ENCODE assay signal across 10 cellular contexts in genomic region chr21:35217504-35218060, GRCh38.
DNase-seq lines count a peak whose midpoint lies in the region; ATAC-seq, FAIRE-seq and TF ChIP-seq lines count a peak whose summit lies in the region.
"Had no signal": no experiment of that assay in that cellular context is flagged by ENCODE, and none has a peak within 500 bp of the region (broad histone marks: within the 10 kb centered on the region; RNA-seq: fewer than 3 reads in every experiment).

No MANE protein-coding gene starts in this region.

- H3K36me3 ChIP-seq in BJ (ENCODE audit: control insufficient read depth, insufficient read depth, low read length) (no peaks in the 10 kb centered on the region), keratinocyte (ENCODE audit: control insufficient read depth in 2 of 2, extremely low read depth in 1 of 2, insufficient read depth in 2 of 2, low read length in 2 of 2) (no peaks in the 10 kb centered on the region), WERI-Rb-1 (no peaks in the 10 kb centered on the region)

- H3K9ac ChIP-seq in keratinocyte (ENCODE audit: control insufficient read depth, extremely low read depth, insufficient read depth, low read length) = peak overlapping the region; percentile 54

- H3K4me3 Mint-ChIP-seq in activated T-helper 1 cell treated with anti-CD3 and anti-CD28 coated beads, Interleukin-12 subunit alpha, Interleukin-12 subunit beta, Interleukin-2, Interleukin-4 antibody, amounts not matched to agents 30 ng/mL and 10 ng/mL and 1 ng/mL, durations not matched to agents 14 hours and 24 hours and 36 hours = no peak overlapping the region
- H3K4me3 Mint-ChIP-seq: central memory CD8-positive, alpha-beta T cell had no signal

- H3K4me2 ChIP-seq in keratinocyte (ENCODE audit: control insufficient read depth, extremely low read depth, insufficient read depth, low read depth, low read length) = peak overlapping the region; percentile 27

- H3K4me1 ChIP-seq in keratinocyte (ENCODE audit: control insufficient read depth, extremely low read depth, insufficient read depth, low read length) = peaks cover 31% of the 10 kb centered on the region

- H3K9me3 ChIP-seq in keratinocyte (ENCODE audit: control insufficient read depth, low read depth, low read length) = no peaks in the 10 kb centered on the region
- peaks cover 3% of the 10 kb centered on the region for H3K9me3 ChIP-seq in WERI-Rb-1 (ENCODE audit: severe bottlenecking)
- H3K9me3 ChIP-seq: mucosa of descending colon had no signal

- H3K9me1 ChIP-seq in keratinocyte (ENCODE audit: control insufficient read depth, extremely low read depth, insufficient read depth, low read length) = no peaks in the 10 kb centered on the region

- CTCF ChIA-PET in BJ (lab: Yijun Ruan, JAX) = interaction anchor here (0.6 to 1.4 kb wide), 3 partner anchors 10 to 289 kb away, joined by 3 to 5 read pairs (median 4); no protein-coding TSS in a partner anchor

- TF ChIP-seq CTCF in BJ (IDR thresholded peaks at IDR 0.05; ENCODE audit: insufficient read depth, low read depth, low read length) (no peak), keratinocyte (optimal IDR thresholded peaks at IDR 0.05 in 1 of 3, IDR thresholded peaks at IDR 0.05 in 1 of 3, conservative IDR thresholded peaks at IDR 0.05 in 1 of 3; ENCODE audit: extremely low read depth in 1 of 3, insufficient read depth in 2 of 3, low read length in 3 of 3) (no peak), WERI-Rb-1 (IDR thresholded peaks at IDR 0.05; ENCODE audit: low read depth, low read length) (no peak)

- POLR2A ChIA-PET in BJ (lab: Charles Lee) = interaction anchor here (0.6 kb wide), 1 partner anchor 231 kb away, joined by 3 read pairs; no protein-coding TSS in a partner anchor

- H3K27ac ChIP-seq in keratinocyte (ENCODE audit: control insufficient read depth, insufficient read depth, low read length) (peak overlapping the region; percentile 89), WERI-Rb-1 (no peak overlapping the region)

- ATAC-seq in GM18517 (IDR thresholded peaks at IDR 0.05; ENCODE audit: unreplicated experiment) = no peak
- ATAC-seq: mucosa of descending colon had no signal

- DNase-seq in BJ (ENCODE audit: low read depth) (peak; percentile 89), HPDE6-E6E7 (ENCODE audit: extremely low spot score) (peak; percentile 91), keratinocyte (ENCODE audit: low read depth, low spot score) (peak; percentile 100), COLO829 (ENCODE audit: low spot score) (no peak), globus pallidus (ENCODE audit: low spot score) (no peak), WERI-Rb-1 (no peak)
- DNase-seq in activated T-helper 1 cell treated with anti-CD3 and anti-CD28 coated beads, Interleukin-12 subunit alpha, Interleukin-12 subunit beta, Interleukin-2, Interleukin-4 antibody, amounts not matched to agents 30 ng/mL and 10 ng/mL and 1 ng/mL, durations not matched to agents 14 hours and 24 hours and 36 hours (ENCODE audit: low spot score) = no peak
- DNase-seq: mucosa of descending colon had no signal

- H3K27me3 Mint-ChIP-seq in activated T-helper 1 cell treated with anti-CD3 and anti-CD28 coated beads, Interleukin-12 subunit alpha, Interleukin-12 subunit beta, Interleukin-2, Interleukin-4 antibody, amounts not matched to agents 30 ng/mL and 10 ng/mL and 1 ng/mL, durations not matched to agents 14 hours and 24 hours and 36 hours (ENCODE audit: insufficient read depth) = peaks cover 5% of the 10 kb centered on the region
- H3K27me3 Mint-ChIP-seq: central memory CD8-positive, alpha-beta T cell had no signal

- H3K4me1 Mint-ChIP-seq in activated T-helper 1 cell treated with anti-CD3 and anti-CD28 coated beads, Interleukin-12 subunit alpha, Interleukin-12 subunit beta, Interleukin-2, Interleukin-4 antibody, amounts not matched to agents 30 ng/mL and 10 ng/mL and 1 ng/mL, durations not matched to agents 14 hours and 24 hours and 36 hours (ENCODE audit: low read depth) = peaks cover 33% of the 10 kb centered on the region

- intact Hi-C loops in activated T-helper 1 cell treated with anti-CD3 and anti-CD28 coated beads, Interleukin-12 subunit alpha, Interleukin-12 subunit beta, Interleukin-2, Interleukin-4 antibody, amounts not matched to agents 30 ng/mL and 10 ng/mL and 1 ng/mL, durations not matched to agents 14 hours and 24 hours and 36 hours (cut with micrococcal nuclease) = loop anchor here (2.0 to 5.0 kb wide), 2 partner anchors 19 to 40 kb away; no protein-coding TSS in a partner anchor

- peaks cover 19% of the 10 kb centered on the region for H3K9me3 Mint-ChIP-seq in activated T-helper 1 cell treated with anti-CD3 and anti-CD28 coated beads, Interleukin-12 subunit alpha, Interleukin-12 subunit beta, Interleukin-2, Interleukin-4 antibody, amounts not matched to agents 30 ng/mL and 10 ng/mL and 1 ng/mL, durations not matched to agents 14 hours and 24 hours and 36 hours
- H3K9me3 Mint-ChIP-seq: central memory CD8-positive, alpha-beta T cell had no signal

- FAIRE-seq in keratinocyte (lab: Jason Lieb, UNC) = peak; percentile 98

- peaks cover 1% of the 10 kb centered on the region for H3K36me3 Mint-ChIP-seq in activated T-helper 1 cell treated with anti-CD3 and anti-CD28 coated beads, Interleukin-12 subunit alpha, Interleukin-12 subunit beta, Interleukin-2, Interleukin-4 antibody, amounts not matched to agents 30 ng/mL and 10 ng/mL and 1 ng/mL, durations not matched to agents 14 hours and 24 hours and 36 hours (ENCODE audit: low read depth)

- H3K27ac Mint-ChIP-seq in activated T-helper 1 cell treated with anti-CD3 and anti-CD28 coated beads, Interleukin-12 subunit alpha, Interleukin-12 subunit beta, Interleukin-2, Interleukin-4 antibody, amounts not matched to agents 30 ng/mL and 10 ng/mL and 1 ng/mL, durations not matched to agents 14 hours and 24 hours and 36 hours = peak overlapping the region; percentile 56

- H3K79me2 ChIP-seq in keratinocyte (ENCODE audit: control insufficient read depth, insufficient read depth, low read length) = no peaks in the 10 kb centered on the region

- H4K20me1 ChIP-seq in keratinocyte (ENCODE audit: control insufficient read depth, extremely low read depth, insufficient read depth, low read length) = no peaks in the 10 kb centered on the region

- H2AFZ ChIP-seq in keratinocyte (ENCODE audit: control insufficient read depth, low read length) = no peak overlapping the region

- H3K4me3 ChIP-seq in BJ (ENCODE audit: low read depth, low read length) = no peak overlapping the region
- H3K4me3 ChIP-seq in keratinocyte (ENCODE audit: control insufficient read depth in 2 of 3, extremely low read depth in 1 of 3, insufficient read depth in 2 of 3, low read depth in 1 of 3, low read length in 3 of 3) = no peak overlapping the region
- H3K4me3 ChIP-seq in WERI-Rb-1 (ENCODE audit: low read depth, low read length) = no peak overlapping the region
- H3K4me3 ChIP-seq: mucosa of descending colon had no signal

- no peaks in the 10 kb centered on the region for H3K27me3 ChIP-seq in BJ (ENCODE audit: control insufficient read depth, insufficient read depth, low read length)
- H3K27me3 ChIP-seq in keratinocyte (ENCODE audit: control insufficient read depth, extremely low read depth, insufficient read depth, low read length) = no peaks in the 10 kb centered on the region
- peaks cover 86% of the 10 kb centered on the region for H3K27me3 ChIP-seq in WERI-Rb-1 (ENCODE audit: insufficient read depth, low read depth, severe bottlenecking)

- dilution Hi-C loops in keratinocyte (cut with MboI; ENCODE audit: extremely low pct_ligation_motif_present, low sequenced_read_pairs) = no loop called here

Comparison
In these comparisons a context has a peak if more than half of its experiments do, and no peak if none do; other contexts are left out.
1. DNase-seq: peak in BJ (single experiment), HPDE6-E6E7 (single experiment) and keratinocyte (single experiment); none in activated T-helper 1 cell treated with anti-CD3 and anti-CD28 coated beads, Interleukin-12 subunit alpha, Interleukin-12 subunit beta, Interleukin-2, Interleukin-4 antibody, amounts not matched to agents 30 ng/mL and 10 ng/mL and 1 ng/mL, durations not matched to agents 14 hours and 24 hours and 36 hours (single experiment), COLO829 (single experiment), globus pallidus (single experiment) and WERI-Rb-1 (single experiment).